Comparison of ENCODE assay signal across 12 cellular contexts in the genomic region with DNA sequence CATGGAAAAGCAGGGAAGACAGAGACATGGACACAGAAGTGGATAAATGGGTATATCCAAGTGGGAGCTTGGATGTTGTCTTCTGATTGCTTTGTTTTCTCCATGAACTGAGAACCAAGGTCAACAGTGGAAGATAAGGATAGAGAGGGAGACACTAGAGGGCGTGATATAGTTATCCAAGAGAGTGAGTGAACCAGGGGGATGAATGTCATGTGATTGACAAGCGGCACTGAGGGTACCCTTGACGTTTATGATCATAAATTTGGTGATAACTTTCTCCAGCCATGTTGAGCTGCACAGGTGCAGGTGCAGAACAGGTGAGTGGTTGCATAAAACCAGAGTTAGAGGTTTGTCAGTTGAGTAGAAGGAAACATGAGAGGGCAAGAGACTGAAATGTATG. TPM values are rescaled to one million over a fixed set of nuclear protein-coding genes. Genes with fewer than 3 reads are reported as not detected.
A peak's percentile ranks its signal among the peaks of the same experiment; 100 is the strongest.
DNase-seq lines count a peak whose midpoint lies in the region; ATAC-seq, FAIRE-seq and TF ChIP-seq lines count a peak whose summit lies in the region.
"Had no signal": no experiment of that assay in that cellular context is flagged by ENCODE, and none has a peak within 500 bp of the region (broad histone marks: within the 10 kb centered on the region; RNA-seq: fewer than 3 reads in every experiment).

No MANE protein-coding gene starts in this region.

- TF ChIP-seq POLR2A in A549 (IDR thresholded peaks at IDR 0.05; ENCODE audit: low read length) (no peak), ovary (IDR thresholded peaks at IDR 0.05) (no peak)

- FAIRE-seq in A549 (lab: Jason Lieb, UNC): peak; percentile 78
- FAIRE-seq: G401.6, H54 had no signal

- peak; percentile 54 to 69 for TF ChIP-seq RAD21 in A549 (conservative IDR thresholded peaks at IDR 0.05 in 1 of 2, IDR thresholded peaks at IDR 0.05 in 1 of 2)

- 0% methylated on average over 3 of the region's 3 CpGs for WGBS in A549 (ENCODE audit: missing lambda C conversion rate)
- 13 to 23% methylated on average over 3 of the region's 3 CpGs for WGBS in endodermal cell (ENCODE audit: insufficient coverage in 1 of 2, insufficient read length in 1 of 2), 2 experiments
- WGBS in ovary, 3 donors: 43 to 47% (median 46%) methylated on average over 3 of the region's 3 CpGs

- peaks cover 5% of the 10 kb centered on the region for H3K4me1 Mint-ChIP-seq in endodermal cell

- H3K4me3 ChIP-seq in A549: no peak overlapping the region
- no peak overlapping the region for H3K4me3 ChIP-seq in endodermal cell (ENCODE audit: low read length)
- no peak overlapping the region for H3K4me3 ChIP-seq in ovary
- H3K4me3 ChIP-seq: gastrocnemius medialis had no signal

- intact Hi-C loops in ovary (cut with DNase I): no loop called here

- no peaks in the 10 kb centered on the region for H3K36me3 Mint-ChIP-seq in endodermal cell (ENCODE audit: low read depth)

- H3K4me1 ChIP-seq in A549 (no peaks in the 10 kb centered on the region), endodermal cell (ENCODE audit: control insufficient read depth, insufficient read depth, low read length) (peaks cover 2% of the 10 kb centered on the region), ovary (ENCODE audit: insufficient read depth) (no peaks in the 10 kb centered on the region)
- H3K4me1 ChIP-seq: gastrocnemius medialis had no signal

- TF ChIP-seq CTCF in A549 (IDR thresholded peaks at IDR 0.05) (peak; percentile 60), endodermal cell (conservative IDR thresholded peaks at IDR 0.05) (peak; percentile 62), ovary (IDR thresholded peaks at IDR 0.05) (no peak)

- DNase-seq in A549 (ENCODE audit: low read depth in 1 of 2, low spot score in 1 of 2): peak in 1 of 2 experiments; percentile 43
- DNase-seq in EH (ENCODE audit: low read depth): peak; percentile 19
- DNase-seq in NCI-H460 (ENCODE audit: extremely low read depth, low read depth): peak; percentile 23
- DNase-seq in endodermal cell: peak; percentile 45
- no peak for DNase-seq in SKM-1 (lab: John Stamatoyannopoulos, UW; ENCODE audit: unreplicated experiment)
- no peak for DNase-seq in ovary
- DNase-seq in GM19240 (ENCODE audit: insufficient read length, low spot score): no peak
- no peak for DNase-seq in SHP77 treated with DMSO at 0.1 percent for 48 hours (lab: John Stamatoyannopoulos, UW)
- DNase-seq: gastrocnemius medialis, NCI-H1048 had no signal

- H3K9ac ChIP-seq in endodermal cell (ENCODE audit: extremely low read depth, low read length, poor library complexity, severe bottlenecking): no peak overlapping the region

- no peak overlapping the region for H3K4me3 Mint-ChIP-seq in endodermal cell

- H3K36me3 ChIP-seq in endodermal cell (ENCODE audit: control insufficient read depth, insufficient read depth, low read length) (no peaks in the 10 kb centered on the region), ovary (no peaks in the 10 kb centered on the region)
- H3K36me3 ChIP-seq: gastrocnemius medialis had no signal

- ATAC-seq in A549: peak; percentile 75 to 87
- ATAC-seq: gastrocnemius medialis had no signal

- H3K27me3 ChIP-seq in endodermal cell (ENCODE audit: control insufficient read depth, insufficient read depth, low read length, poor library complexity, severe bottlenecking) (peaks cover 10% of the 10 kb centered on the region), ovary (no peaks in the 10 kb centered on the region)

- POLR2A ChIA-PET in A549 (lab: Yijun Ruan, JAX): no interaction called here

- H3K9me3 Mint-ChIP-seq in endodermal cell: no peaks in the 10 kb centered on the region

- H3K4me2 ChIP-seq in A549: no peak overlapping the region

- CTCF ChIA-PET in A549 (lab: Yijun Ruan, JAX): interaction anchor here (0.6 to 3.3 kb wide), 14 partner anchors 9 to 310 kb away, joined by 3 to 24 read pairs (median 4); no protein-coding TSS in a partner anchor

- H3K27ac ChIP-seq in A549: no peak overlapping the region
- H3K27ac ChIP-seq in endodermal cell (ENCODE audit: low read depth, low read length): no peak overlapping the region
- H3K27ac ChIP-seq in ovary: no peak overlapping the region
- H3K27ac ChIP-seq: gastrocnemius medialis had no signal

- TF ChIP-seq EP300 in A549 (IDR thresholded peaks at IDR 0.05) (no peak), ovary (IDR thresholded peaks at IDR 0.05) (no peak)

- H3K9me3 ChIP-seq in A549: peaks cover 9% of the 10 kb centered on the region
- H3K9me3 ChIP-seq in endodermal cell (ENCODE audit: control insufficient read depth, low read length): no peaks in the 10 kb centered on the region
- no peaks in the 10 kb centered on the region for H3K9me3 ChIP-seq in ovary

- H3K27me3 Mint-ChIP-seq in endodermal cell (ENCODE audit: insufficient read depth): peaks cover 11% of the 10 kb centered on the region

- no peak overlapping the region for H3K27ac Mint-ChIP-seq in endodermal cell

TF ChIP-seq in A549, 52 proteins besides CTCF, POLR2A, EP300 and RAD21:
- TF ChIP-seq SMC3 (IDR thresholded peaks at IDR 0.05) (peak; percentile 47), NR3C1 (IDR thresholded peaks at IDR 0.05) (no peak), CEBPB (IDR thresholded peaks at IDR 0.05) (no peak), ZFP36 (IDR thresholded peaks at IDR 0.05; ENCODE audit: borderline replicate concordance, partially characterized antibody) (no peak)

RNA-seq across cellular contexts. Expression of a gene that starts 20.7 kb away (rescaled TPM):
- polyA plus RNA-seq in A549 (2011; rRNA removed) (2.2 and 2.9 TPM in 2 replicates), A549 (2017; fragmentation: RNase III; extraction: RNeasy Plus Mini Kit Qiagen cat#74134 plus additional on column Dnase treatment) (1.5 to 3.2 TPM (median 2.8 TPM) in 3 replicates), ovary (10 to 100 TPM in 1 of 2 donors, 1 to 10 TPM in 1; 9.4 to 22.3 TPM)
- 1.1 and 1.8 TPM in 2 replicates for polyA plus RNA-seq in A549 (2012; cell fraction: cytosol; rRNA removed)
- polyA plus RNA-seq in A549 (2012; cell fraction: nucleus; rRNA removed): 7.8 and 8.6 TPM in 2 replicates
- polyA minus RNA-seq in A549 (2011; rRNA and poly(A)+ RNA removed): 2.6 and 4.5 TPM in 2 replicates
- total RNA-seq in NCI-H460 (2014; rRNA removed; shearing (Covaris generic)): 1.0 and 2.0 TPM in 2 replicates
- polyA plus RNA-seq in NCI-H460 (2014; cell fraction: nucleus; rRNA removed): 0.97 and 9.7 TPM in 2 replicates
- total RNA-seq in endodermal cell (10 to 100 TPM in 1 of 2 donors, 1 to 10 TPM in 1; 6.4 to 12.1 TPM), ovary (10 to 100 TPM; 17.6 to 67.7 (median 55.5) TPM)
- polyA plus RNA-seq in endodermal cell (2013, experiment 1 of 2): 17.5 TPM
- polyA plus RNA-seq in endodermal cell (2013, experiment 2 of 2): 16.1 TPM

RNA-seq across cellular contexts. Expression of a gene that starts 49.3 kb away (rescaled TPM):
- polyA plus RNA-seq in A549 (2011; rRNA removed): 188 and 200 TPM in 2 replicates
- 252 and 259 TPM in 2 replicates for polyA plus RNA-seq in A549 (2012; cell fraction: cytosol; rRNA removed)
- polyA plus RNA-seq in A549 (2012; cell fraction: nucleus; rRNA removed): 494 and 609 TPM in 2 replicates
- polyA plus RNA-seq in A549 (2017; fragmentation: RNase III; extraction: RNeasy Plus Mini Kit Qiagen cat#74134 plus additional on column Dnase treatment): 141 to 154 TPM (median 149 TPM) in 3 replicates
- polyA minus RNA-seq in A549 (2011; rRNA and poly(A)+ RNA removed): 164 and 170 TPM in 2 replicates
- 128 and 138 TPM in 2 replicates for total RNA-seq in NCI-H460 (2014; rRNA removed; shearing (Covaris generic))
- polyA plus RNA-seq in NCI-H460 (2014; cell fraction: nucleus; rRNA removed): 437 and 546 TPM in 2 replicates
- 10 to 100 TPM; 89.9 to 91.7 TPM for total RNA-seq in endodermal cell
- polyA plus RNA-seq in endodermal cell (2013, experiment 1 of 2): 78.9 TPM
- polyA plus RNA-seq in endodermal cell (2013, experiment 2 of 2): 69.2 TPM
- 10 to 100 TPM; 68.1 to 92.9 (median 85.9) TPM for total RNA-seq in ovary
- 100 to 1,000 TPM in 1 of 2 donors, 10 to 100 TPM in 1; 85.6 to 105 TPM for polyA plus RNA-seq in ovary

Comparison
In these comparisons a context has a peak if more than half of its experiments do, and no peak if none do; other contexts are left out.
1. DNase-seq: peak in EH (single experiment), NCI-H460 (single experiment) and endodermal cell (single experiment); none in SKM-1 (single experiment), ovary (0 of 5), GM19240 (single experiment) and SHP77 treated with DMSO at 0.1 percent for 48 hours (single experiment).
2. CTCF ChIP-seq: peak in A549 (single experiment) and endodermal cell (single experiment); none in ovary (0 of 3).